10 cellular contexts compared by ENCODE assay signal in the genomic region with DNA sequence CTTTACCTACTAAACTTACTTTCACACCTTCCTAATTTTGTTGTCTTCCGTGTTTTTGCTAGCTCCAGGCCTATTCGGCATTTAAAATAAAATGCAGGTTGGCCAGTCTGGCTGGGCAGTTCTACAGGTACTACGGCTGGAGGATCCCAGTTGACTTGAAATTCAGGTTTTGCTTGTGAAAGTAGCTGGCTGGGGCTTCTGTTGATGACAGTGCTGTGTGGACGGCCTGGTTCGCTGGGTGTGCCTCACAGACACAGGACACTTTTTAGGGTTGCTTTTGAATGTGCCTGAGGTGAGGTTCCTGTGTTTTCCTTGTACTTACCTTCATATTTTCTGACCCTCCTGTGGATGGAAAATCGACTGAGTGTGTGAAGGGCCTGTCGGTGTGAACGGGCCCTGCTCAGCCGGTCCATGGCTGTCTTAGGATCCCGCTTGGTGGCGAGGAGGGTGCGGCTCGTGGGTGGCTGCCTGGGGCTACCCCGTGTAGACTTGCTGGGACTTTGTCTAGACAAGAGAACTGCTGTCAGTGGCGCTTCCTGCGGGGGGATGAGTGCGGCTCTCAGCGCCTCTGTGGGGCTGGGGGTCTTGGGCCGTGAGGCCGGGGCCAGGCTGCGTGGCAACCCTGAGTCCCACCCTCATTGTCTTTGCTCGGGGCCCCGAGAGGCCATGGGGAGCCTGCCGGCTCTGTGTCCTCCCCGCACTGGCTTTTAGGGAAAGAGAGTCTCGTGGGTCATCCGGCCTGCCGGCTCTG. TPM values are rescaled to one million over a fixed set of nuclear protein-coding genes. Genes with fewer than 3 reads are reported as not detected.
DNase-seq lines count a peak whose midpoint lies in the region; ATAC-seq and TF ChIP-seq lines count a peak whose summit lies in the region.
"Had no signal": no experiment of that assay in that cellular context is flagged by ENCODE, and none has a peak within 500 bp of the region (broad histone marks: within the 10 kb centered on the region; RNA-seq: fewer than 3 reads in every experiment).

No MANE protein-coding gene starts in this region.

- H3K79me2 ChIP-seq in HCT116 (ENCODE audit: insufficient read depth, low read length) (peaks cover 25% of the 10 kb centered on the region; the same call in 1 of the 2 replicates), smooth muscle cell (ENCODE audit: low read depth) (no peaks in the 10 kb centered on the region)

- TF ChIP-seq CTCF in HCT116 (IDR thresholded peaks at IDR 0.05 in 2 of 3, conservative IDR thresholded peaks at IDR 0.05 in 1 of 3; ENCODE audit: borderline replicate concordance in 1 of 3, insufficient read depth in 1 of 3, low read depth in 2 of 3, low read length in 2 of 3) (no peak), epithelial cell of esophagus (IDR thresholded peaks at IDR 0.05; ENCODE audit: insufficient read depth, low read depth, low read length, missing control alignments) (no peak), smooth muscle cell (IDR thresholded peaks at IDR 0.05; ENCODE audit: borderline replicate concordance, insufficient read depth, poor library complexity, severe bottlenecking) (no peak)

- DNase-seq in HCT116 (ENCODE audit: low read depth, low spot score) (no peak), epithelial cell of esophagus (ENCODE audit: low read depth) (peak; percentile 97), smooth muscle cell (lab: John Stamatoyannopoulos, UW; ENCODE audit: unreplicated experiment) (no peak), DMS 273 (lab: John Stamatoyannopoulos, UW; ENCODE audit: unreplicated experiment) (no peak), T1000 (lab: John Stamatoyannopoulos, UW) (no peak)
- peak; percentile 51 for DNase-seq in activated CD4-positive, alpha-beta T cell treated with anti-CD3 and anti-CD28 coated beads, Interleukin-2, amount 50 U/mL, for 1 hour
- DNase-seq in stimulated activated CD8-positive, alpha-beta memory T cell treated with anti-CD3 and anti-CD28 coated beads, Interleukin-4, amount 100 ng/mL, for 48 hours, result no peak
- DNase-seq: NCI-H446 had no signal

- H3K4me3 ChIP-seq in HCT116 (replicated peaks in 1 of 2; ENCODE audit: low read depth in 1 of 2, low read length in 2 of 2) (peak overlapping the region in 1 of 2 experiments; percentile 4; a peak in 1 of 4 replicates), epithelial cell of esophagus (ENCODE audit: low read length) (peak overlapping the region; percentile 31), smooth muscle cell (no peak overlapping the region)
- H3K4me3 ChIP-seq: body of pancreas had no signal

- no peaks in the 10 kb centered on the region for H3K27me3 ChIP-seq in HCT116 (ENCODE audit: insufficient read depth, low read length)
- H3K27me3 ChIP-seq in smooth muscle cell (ENCODE audit: low read depth), result no peaks in the 10 kb centered on the region
- H3K27me3 ChIP-seq: body of pancreas had no signal

- H3K4me1 ChIP-seq in HCT116 (ENCODE audit: control insufficient read depth in 1 of 2, insufficient read depth in 2 of 2, low read length in 2 of 2), result peaks cover 58 to 70% of the 10 kb centered on the region in 2 experiments
- H3K4me1 ChIP-seq in smooth muscle cell (ENCODE audit: low read depth), result peaks cover 34% of the 10 kb centered on the region

- no peak for TF ChIP-seq POLR2A in HCT116 (IDR thresholded peaks at IDR 0.05; ENCODE audit: borderline replicate concordance, extremely low read depth, insufficient read depth, insufficient read length)

- CTCF ChIA-PET in HCT116 (lab: Charles Lee), result no interaction called here

- H2AFZ ChIP-seq in HCT116 (ENCODE audit: low read depth, low read length, poor library complexity, severe bottlenecking) (no peak overlapping the region), smooth muscle cell (ENCODE audit: low read depth) (no peak overlapping the region)

- RAD21 ChIA-PET in HCT116 (lab: Charles Lee; ENCODE audit: low non-redundant PET in 1 of 2, low total read pairs in 2 of 2, uncharacterized antibody in 2 of 2, unreplicated experiment in 2 of 2), result no interaction called here

- intact Hi-C loops in HCT116 (cut with micrococcal nuclease), result no loop called here

- no peak for TF ChIP-seq RAD21 in HCT116 (IDR thresholded peaks at IDR 0.05; ENCODE audit: low read depth)

- H3K4me2 ChIP-seq in HCT116 (ENCODE audit: low read length), result peak overlapping the region; percentile 85
- peak overlapping the region; percentile 27 for H3K4me2 ChIP-seq in smooth muscle cell

- H4K20me1 ChIP-seq in HCT116 (ENCODE audit: insufficient read depth), result no peaks in the 10 kb centered on the region; the same call in 1 of the 2 replicates
- no peaks in the 10 kb centered on the region for H4K20me1 ChIP-seq in smooth muscle cell (ENCODE audit: low read depth)

- POLR2A ChIA-PET in HCT116 (lab: Charles Lee), result no interaction called here

- no peak; the same call in 1 of the 2 replicates for ATAC-seq in HCT116
- no peak for ATAC-seq in HG02938 (IDR thresholded peaks at IDR 0.05; ENCODE audit: unreplicated experiment)
- ATAC-seq: body of pancreas had no signal

- no TSS peak for BruUV-seq in HCT116 (replicated peaks; lab: Mats Ljungman, UMichigan)

- H3K27ac ChIP-seq in HCT116 (ENCODE audit: low read depth, low read length) (peak overlapping the region; percentile 78), smooth muscle cell (ENCODE audit: low read depth) (peak overlapping the region; percentile 91)

- H3K9me2 ChIP-seq in HCT116 (ENCODE audit: insufficient read depth), result no peaks in the 10 kb centered on the region

- H3K9ac ChIP-seq in HCT116 (ENCODE audit: low read length), result peak overlapping the region; percentile 52
- peak overlapping the region; percentile 72 for H3K9ac ChIP-seq in smooth muscle cell (ENCODE audit: low read depth)

- peaks cover 16% of the 10 kb centered on the region for H3F3A ChIP-seq in smooth muscle cell (ENCODE audit: low read depth)

- H3K36me3 ChIP-seq in HCT116 (ENCODE audit: control insufficient read depth in 1 of 2, insufficient read depth in 2 of 2, low read length in 2 of 2), result peaks cover 0 to 8% of the 10 kb centered on the region in 2 experiments; a peak in 3 of 4 replicates
- no peaks in the 10 kb centered on the region for H3K36me3 ChIP-seq in smooth muscle cell (ENCODE audit: low read depth)

- WGBS in smooth muscle cell (ENCODE audit: low lambda C conversion rate), result 68% methylated on average over 26 of the region's 28 CpGs

- H3K9me3 ChIP-seq in HCT116 (ENCODE audit: control insufficient read depth in 1 of 2, insufficient read depth in 1 of 2, low read depth in 1 of 2, low read length in 2 of 2), result no peaks in the 10 kb centered on the region
- no peaks in the 10 kb centered on the region for H3K9me3 ChIP-seq in smooth muscle cell (replicated peaks; ENCODE audit: low read depth)
- H3K9me3 ChIP-seq: body of pancreas had no signal

TF ChIP-seq in HCT116, 20 proteins besides CTCF, POLR2A, EP300 and RAD21 (continues in another document):
- TF ChIP-seq EZH2 (IDR thresholded peaks at IDR 0.05) (no peak), EZH2phosphoT487 (IDR thresholded peaks at IDR 0.05; ENCODE audit: borderline replicate concordance) (no peak), REST (IDR thresholded peaks at IDR 0.05; ENCODE audit: low read depth) (no peak), SP1 (IDR thresholded peaks at IDR 0.05; ENCODE audit: low read depth) (peak; percentile 57; the same call in 1 of the 2 replicates), ATF3 (IDR thresholded peaks at IDR 0.05) (no peak), TCF7L2 (IDR thresholded peaks at IDR 0.05; ENCODE audit: borderline replicate concordance, extremely low read depth, insufficient read depth, insufficient read length) (no peak), YY1 (IDR thresholded peaks at IDR 0.05; ENCODE audit: extremely low read depth, insufficient replicate concordance, low read depth, low read length) (no peak), EGR1 (IDR thresholded peaks at IDR 0.05; ENCODE audit: low read depth) (no peak), JUND (IDR thresholded peaks at IDR 0.05) (0 out of 2 replicates have a peak, but pooled peaks have one; percentile 28), ELF1 (IDR thresholded peaks at IDR 0.05; ENCODE audit: borderline replicate concordance, low read depth) (no peak), SIN3A (IDR thresholded peaks at IDR 0.05; ENCODE audit: low read depth) (no peak), CBX3 (IDR thresholded peaks at IDR 0.05; ENCODE audit: low read depth) (no peak), FOSL1 (IDR thresholded peaks at IDR 0.05; ENCODE audit: low read depth) (no peak)

RNA-seq across cellular contexts. Expression of gene ZNF750, which starts 18.7 kb away (rescaled TPM):
- total RNA-seq in HCT116 (2021; ENCODE audit: unreplicated experiment) (not detected), smooth muscle cell (4.5 and 7.1 TPM in 2 replicates)
- 0.04 and 0.05 TPM in 2 replicates for polyA plus RNA-seq in HCT116 (2012)
- polyA plus RNA-seq in smooth muscle cell, result 0.93 and 3.2 TPM in 2 replicates
- total RNA-seq: body of pancreas had no signal

Comparison
In these comparisons a context has a peak if more than half of its experiments do, and no peak if none do; other contexts are left out.
1. DNase-seq: peak in activated CD4-positive, alpha-beta T cell treated with anti-CD3 and anti-CD28 coated beads, Interleukin-2, amount 50 U/mL, for 1 hour (single experiment) and epithelial cell of esophagus (single experiment); none in HCT116 (single experiment), smooth muscle cell (single experiment), DMS 273 (single experiment), T1000 (single experiment) and stimulated activated CD8-positive, alpha-beta memory T cell treated with anti-CD3 and anti-CD28 coated beads, Interleukin-4, amount 100 ng/mL, for 48 hours (single experiment).